ENCODE assay signal across 8 cellular contexts in the genomic region with DNA sequence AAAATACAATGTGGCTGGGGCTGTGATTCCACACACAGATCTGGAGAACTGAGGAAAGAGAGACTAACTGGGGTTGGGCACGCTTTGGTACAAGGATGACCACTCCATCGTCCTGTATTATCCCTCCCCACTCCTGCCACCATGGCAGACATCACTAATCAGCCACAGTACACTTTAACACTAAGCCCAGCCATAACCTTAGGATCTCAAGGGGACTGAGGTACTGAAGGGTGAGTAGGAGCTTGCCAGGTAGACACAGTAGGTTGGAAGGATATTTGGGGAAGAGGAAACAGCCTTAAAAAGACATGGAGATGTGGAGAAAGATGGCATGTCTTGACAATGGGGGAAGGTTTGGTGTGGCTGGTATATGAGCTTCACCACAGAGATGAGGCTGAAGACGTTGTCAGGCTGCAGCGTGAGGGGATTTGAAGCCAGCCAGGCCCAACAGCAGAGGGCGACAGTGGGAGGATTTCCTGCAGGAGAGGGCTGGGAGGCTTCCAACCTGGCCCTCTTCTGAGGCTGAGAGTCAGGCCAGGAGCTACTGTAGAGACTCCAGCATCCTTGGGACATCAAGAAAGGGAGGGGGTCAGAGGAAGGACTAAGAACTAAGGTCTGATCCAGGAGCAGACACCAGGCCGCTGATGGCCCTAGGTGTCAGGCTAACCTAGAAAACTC. TPM values are rescaled to one million over a fixed set of nuclear protein-coding genes. Genes with fewer than 3 reads are reported as not detected.
A peak's percentile ranks its signal among the peaks of the same experiment; 100 is the strongest.
DNase-seq lines count a peak whose midpoint lies in the region; ATAC-seq and TF ChIP-seq lines count a peak whose summit lies in the region.

No MANE protein-coding gene starts in this region.

- H3K4me3 Mint-ChIP-seq in chondrocyte (ENCODE audit: unreplicated experiment) (no peak overlapping the region), nephron (no peak overlapping the region)

- H3K36me3 Mint-ChIP-seq in chondrocyte (ENCODE audit: low read depth), result no peaks in the 10 kb centered on the region
- no peaks in the 10 kb centered on the region for H3K36me3 Mint-ChIP-seq in nephron (ENCODE audit: low read depth)

- peaks cover 22% of the 10 kb centered on the region for H3K4me1 Mint-ChIP-seq in chondrocyte (ENCODE audit: low read depth)
- H3K4me1 Mint-ChIP-seq in nephron, result peaks cover 53% of the 10 kb centered on the region

- H3K9me3 Mint-ChIP-seq in chondrocyte (ENCODE audit: low read depth) (no peaks in the 10 kb centered on the region), nephron (no peaks in the 10 kb centered on the region)

- TF ChIP-seq CTCF in chondrocyte (IDR thresholded peaks at IDR 0.05) (peak; percentile 77), nephron (IDR thresholded peaks at IDR 0.05; ENCODE audit: unreplicated experiment in 3 of 3) (peak; percentile 44 to 55 (median 46))

- peak; percentile 56 for TF ChIP-seq RAD21 in Ishikawa (IDR thresholded peaks at IDR 0.05; ENCODE audit: low read depth)

- no peak for ATAC-seq in GM19467 (IDR thresholded peaks at IDR 0.05; ENCODE audit: unreplicated experiment)
- no peak for ATAC-seq in GM18519 (IDR thresholded peaks at IDR 0.05; ENCODE audit: low FRiP score, unreplicated experiment)
- ATAC-seq in GM21786 (IDR thresholded peaks at IDR 0.05; ENCODE audit: unreplicated experiment), result no peak

- H3K27ac Mint-ChIP-seq in chondrocyte (ENCODE audit: unreplicated experiment), result no peak overlapping the region
- H3K27ac Mint-ChIP-seq in nephron, result no peak overlapping the region

- H3K27me3 Mint-ChIP-seq in chondrocyte (ENCODE audit: low read depth) (no peaks in the 10 kb centered on the region), nephron (ENCODE audit: low read depth) (peaks cover 22% of the 10 kb centered on the region)

- TF ChIP-seq EP300 in Ishikawa (IDR thresholded peaks at IDR 0.05; ENCODE audit: borderline replicate concordance), result no peak

- DNase-seq in EH (ENCODE audit: low read depth) (peak; percentile 52), chondrocyte (ENCODE audit: low spot score) (no peak), NCI-H1694 treated with DMSO at 0.1 percent for 48 hours (lab: John Stamatoyannopoulos, UW) (no peak)

TF ChIP-seq in Ishikawa, 13 proteins besides CTCF, POLR2A, EP300 and RAD21:
- TF ChIP-seq CREB1 (IDR thresholded peaks at IDR 0.05; ENCODE audit: low read depth), result no peak
- TF ChIP-seq, protein P1, sequence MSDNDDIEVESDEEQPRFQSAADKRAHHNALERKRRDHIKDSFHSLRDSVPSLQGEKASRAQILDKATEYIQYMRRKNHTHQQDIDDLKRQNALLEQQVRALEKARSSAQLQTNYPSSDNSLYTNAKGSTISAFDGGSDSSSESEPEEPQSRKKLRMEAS (IDR thresholded peaks at IDR 0.05), result no peak
- TF ChIP-seq YY1 (IDR thresholded peaks at IDR 0.05; ENCODE audit: low read depth), result no peak
- TF ChIP-seq CEBPB (IDR thresholded peaks at IDR 0.05), result no peak
- no peak for TF ChIP-seq TAF1 (IDR thresholded peaks at IDR 0.05; ENCODE audit: low read depth)
- TF ChIP-seq TCF12 (IDR thresholded peaks at IDR 0.05; ENCODE audit: low read depth), result no peak
- TF ChIP-seq, protein P2, sequence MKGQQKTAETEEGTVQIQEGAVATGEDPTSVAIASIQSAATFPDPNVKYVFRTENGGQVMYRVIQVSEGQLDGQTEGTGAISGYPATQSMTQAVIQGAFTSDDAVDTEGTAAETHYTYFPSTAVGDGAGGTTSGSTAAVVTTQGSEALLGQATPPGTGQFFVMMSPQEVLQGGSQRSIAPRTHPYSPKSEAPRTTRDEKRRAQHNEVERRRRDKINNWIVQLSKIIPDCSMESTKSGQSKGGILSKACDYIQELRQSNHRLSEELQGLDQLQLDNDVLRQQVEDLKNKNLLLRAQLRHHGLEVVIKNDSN (IDR thresholded peaks at IDR 0.05), result no peak
- TF ChIP-seq NFIC (IDR thresholded peaks at IDR 0.05), result no peak
- no peak for TF ChIP-seq FOXM1 (IDR thresholded peaks at IDR 0.05; ENCODE audit: borderline replicate concordance, low read depth)

RNA-seq across cellular contexts. Expression of a gene that starts 58.6 kb away (rescaled TPM):
- total RNA-seq in chondrocyte, result 25.6 to 52.1 TPM (median 27.5 TPM) in 3 replicates
